ENCODE assay signal across 1 cellular context in the genomic region with DNA sequence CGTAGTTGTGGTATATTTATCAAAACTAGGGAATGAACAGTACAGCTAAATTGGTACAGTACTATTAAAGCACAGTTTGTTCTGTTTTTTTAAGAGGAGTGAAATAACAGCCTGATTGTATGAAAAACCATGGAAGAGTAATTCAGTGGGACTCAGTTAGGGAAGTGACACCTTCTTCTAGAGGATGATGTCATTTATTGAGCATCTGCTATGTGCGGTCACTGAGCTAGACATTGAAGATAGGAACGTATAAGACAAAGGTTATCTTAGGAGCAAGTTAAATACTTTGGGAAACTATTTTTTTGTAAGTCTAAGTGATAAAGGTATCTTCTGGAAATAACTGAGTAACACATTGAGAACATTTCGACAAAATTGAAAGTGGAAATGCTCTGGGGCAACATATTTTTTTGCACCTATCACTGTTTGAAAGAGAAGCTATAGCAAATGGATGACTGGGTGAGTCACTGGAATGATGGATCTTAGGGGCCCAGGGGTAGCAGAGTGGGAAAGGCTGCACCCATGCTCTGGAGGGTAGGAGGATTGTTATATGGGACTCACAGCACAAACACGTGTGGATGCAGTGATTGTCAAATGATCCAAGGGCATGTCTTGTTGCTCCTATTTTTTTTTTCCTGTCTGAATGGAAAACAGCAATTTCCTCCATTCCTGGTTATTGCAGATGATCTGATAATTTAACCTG.
TF ChIP-seq lines count a peak whose summit lies in the region.

No MANE protein-coding gene starts in this region.

TF ChIP-seq in IMR-90, 13 proteins besides CTCF, POLR2A, EP300 and RAD21:
- TF ChIP-seq MAZ (IDR thresholded peaks at IDR 0.05; ENCODE audit: borderline replicate concordance, low read depth, low read length), result no peak
- TF ChIP-seq MXI1 (IDR thresholded peaks at IDR 0.05; ENCODE audit: borderline replicate concordance, low read depth, low read length), result no peak
- TF ChIP-seq, protein P1, sequence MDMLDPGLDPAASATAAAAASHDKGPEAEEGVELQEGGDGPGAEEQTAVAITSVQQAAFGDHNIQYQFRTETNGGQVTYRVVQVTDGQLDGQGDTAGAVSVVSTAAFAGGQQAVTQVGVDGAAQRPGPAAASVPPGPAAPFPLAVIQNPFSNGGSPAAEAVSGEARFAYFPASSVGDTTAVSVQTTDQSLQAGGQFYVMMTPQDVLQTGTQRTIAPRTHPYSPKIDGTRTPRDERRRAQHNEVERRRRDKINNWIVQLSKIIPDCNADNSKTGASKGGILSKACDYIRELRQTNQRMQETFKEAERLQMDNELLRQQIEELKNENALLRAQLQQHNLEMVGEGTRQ (IDR thresholded peaks at IDR 0.05; ENCODE audit: low read depth, low read length), result no peak
- TF ChIP-seq, protein P2, sequence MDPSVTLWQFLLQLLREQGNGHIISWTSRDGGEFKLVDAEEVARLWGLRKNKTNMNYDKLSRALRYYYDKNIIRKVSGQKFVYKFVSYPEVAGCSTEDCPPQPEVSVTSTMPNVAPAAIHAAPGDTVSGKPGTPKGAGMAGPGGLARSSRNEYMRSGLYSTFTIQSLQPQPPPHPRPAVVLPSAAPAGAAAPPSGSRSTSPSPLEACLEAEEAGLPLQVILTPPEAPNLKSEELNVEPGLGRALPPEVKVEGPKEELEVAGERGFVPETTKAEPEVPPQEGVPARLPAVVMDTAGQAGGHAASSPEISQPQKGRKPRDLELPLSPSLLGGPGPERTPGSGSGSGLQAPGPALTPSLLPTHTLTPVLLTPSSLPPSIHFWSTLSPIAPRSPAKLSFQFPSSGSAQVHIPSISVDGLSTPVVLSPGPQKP (IDR thresholded peaks at IDR 0.05; ENCODE audit: borderline replicate concordance, low read depth, low read length), result no peak
